ENCODE assay signal across 12 cellular contexts in the genomic region with DNA sequence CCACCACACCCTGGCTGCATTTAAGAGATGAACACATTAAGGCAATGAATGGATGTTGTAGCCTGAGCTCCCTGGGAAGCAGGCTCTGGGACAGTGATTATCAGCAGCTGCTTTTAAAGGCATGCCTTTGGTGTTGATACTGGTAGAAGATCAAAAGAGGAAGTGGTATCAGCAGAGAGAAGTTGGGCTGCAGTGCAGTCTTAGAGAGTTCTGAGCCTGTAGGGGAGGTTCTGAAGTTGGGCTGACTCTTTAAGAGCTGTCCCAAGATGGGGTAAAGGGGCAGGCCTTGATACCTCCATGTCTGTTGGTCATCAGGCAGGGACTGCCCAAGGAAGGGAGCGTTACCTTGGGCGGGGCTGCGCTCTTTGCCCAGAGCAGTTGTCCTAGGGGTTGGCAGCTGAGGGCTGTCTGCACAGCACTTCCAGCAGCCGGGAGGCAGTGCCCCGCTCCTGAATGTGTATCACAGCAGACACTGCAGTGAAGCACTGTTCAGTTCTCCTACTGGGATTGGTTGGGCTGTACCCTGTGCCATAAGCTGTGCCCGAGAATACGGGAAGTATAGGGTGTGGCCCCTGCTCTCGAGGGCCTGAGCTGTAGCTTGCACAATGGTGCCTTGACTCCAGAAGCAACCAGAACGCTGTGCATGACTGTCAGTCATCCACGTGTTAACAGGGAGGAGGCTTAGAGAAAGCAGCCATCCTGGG.
DNase-seq lines count a peak whose midpoint lies in the region; ATAC-seq and TF ChIP-seq lines count a peak whose summit lies in the region.
"Had no signal": no experiment of that assay in that cellular context is flagged by ENCODE, and none has a peak within 500 bp of the region (broad histone marks: within the 10 kb centered on the region; RNA-seq: fewer than 3 reads in every experiment).

No MANE protein-coding gene starts in this region.

- H3K27ac ChIP-seq in right atrium auricular region (peak overlapping the region; percentile 5 to 8), aorta (ENCODE audit: low read depth in 1 of 2, low read length in 2 of 2) (no peak overlapping the region)
- H3K27ac ChIP-seq: 22Rv1, gastrocnemius medialis had no signal

- no peak overlapping the region for H3K4me3 Mint-ChIP-seq in activated CD8-positive, alpha-beta T cell treated with anti-CD3 and anti-CD28 coated beads, Interleukin-2, amount 10 ng/mL, durations not matched to agents 7 days and 5 days
- H3K4me3 Mint-ChIP-seq in activated CD8-positive, alpha-beta T cell treated with anti-CD3 and anti-CD28 coated beads for 36 hours: no peak overlapping the region
- no peak overlapping the region for H3K4me3 Mint-ChIP-seq in MCF 10A (ENCODE audit: unreplicated experiment)
- H3K4me3 Mint-ChIP-seq: activated CD8-positive, alpha-beta memory T cell treated with anti-CD3 and anti-CD28 coated beads, Interleukin-2, amount 10 ng/mL, durations not matched to agents 7 days and 5 days had no signal

- intact Hi-C loops in activated CD8-positive, alpha-beta T cell treated with anti-CD3 and anti-CD28 coated beads for 36 hours (cut with micrococcal nuclease): no loop called here
- intact Hi-C loops in aorta (cut with DNase I): no loop called here
- intact Hi-C loops in MCF 10A (cut with micrococcal nuclease): no loop called here

- H3K36me3 ChIP-seq in right atrium auricular region: no peaks in the 10 kb centered on the region
- H3K36me3 ChIP-seq in aorta (ENCODE audit: control insufficient read depth in 1 of 2, insufficient read depth in 2 of 2, low read length in 1 of 2): no peaks in the 10 kb centered on the region
- H3K36me3 ChIP-seq: gastrocnemius medialis had no signal

- CTCF ChIA-PET in activated CD8-positive, alpha-beta T cell treated with anti-CD3 and anti-CD28 coated beads, Interleukin-2, amount 10 ng/mL, durations not matched to agents 7 days and 5 days (lab: Charles Lee): interaction anchor here (1.0 to 1.3 kb wide), 3 partner anchors 12 to 326 kb away, joined by 3 to 4 read pairs (median 3); no protein-coding TSS in a partner anchor
- CTCF ChIA-PET in activated CD8-positive, alpha-beta T cell treated with anti-CD3 and anti-CD28 coated beads for 36 hours (lab: Charles Lee): interaction anchor here (0.6 to 1.1 kb wide), 2 partner anchors 61 to 198 kb away, joined by 3 read pairs; no protein-coding TSS in a partner anchor
- CTCF ChIA-PET in MCF 10A (lab: Yijun Ruan, JAX): interaction anchor here (0.6 to 1.4 kb wide), 3 partner anchors 42 to 408 kb away, joined by 3 to 6 read pairs (median 3); no protein-coding TSS in a partner anchor

- H3K4me3 ChIP-seq in right atrium auricular region (no peak overlapping the region), aorta (ENCODE audit: low read length in 2 of 2) (no peak overlapping the region)
- H3K4me3 ChIP-seq: gastrocnemius medialis had no signal

- H3K4me1 ChIP-seq in right atrium auricular region: peaks cover 0 to 56% of the 10 kb centered on the region in 2 donors
- H3K4me1 ChIP-seq in aorta (ENCODE audit: control insufficient read depth in 1 of 2, insufficient read depth in 2 of 2, low read length in 2 of 2): peaks cover 3 to 4% of the 10 kb centered on the region in 2 donors

- ATAC-seq in activated CD8-positive, alpha-beta T cell treated with anti-CD3 and anti-CD28 coated beads, Interleukin-2, amount 10 ng/mL, durations not matched to agents 7 days and 5 days: peak; percentile 51
- no peak for ATAC-seq in activated CD8-positive, alpha-beta T cell treated with anti-CD3 and anti-CD28 coated beads for 36 hours
- peak; percentile 13 for ATAC-seq in aorta (ENCODE audit: low FRiP score)
- ATAC-seq: activated CD8-positive, alpha-beta memory T cell treated with anti-CD3 and anti-CD28 coated beads, Interleukin-2, amount 10 ng/mL, durations not matched to agents 7 days and 5 days; gastrocnemius medialis had no signal

- H3K9me3 Mint-ChIP-seq in activated CD8-positive, alpha-beta T cell treated with anti-CD3 and anti-CD28 coated beads, Interleukin-2, amount 10 ng/mL, durations not matched to agents 7 days and 5 days (ENCODE audit: insufficient read depth): no peaks in the 10 kb centered on the region
- H3K9me3 Mint-ChIP-seq in activated CD8-positive, alpha-beta T cell treated with anti-CD3 and anti-CD28 coated beads for 36 hours: no peaks in the 10 kb centered on the region
- H3K9me3 Mint-ChIP-seq in MCF 10A (ENCODE audit: unreplicated experiment): no peaks in the 10 kb centered on the region

- peaks cover 5% of the 10 kb centered on the region for H3K27me3 Mint-ChIP-seq in activated CD8-positive, alpha-beta T cell treated with anti-CD3 and anti-CD28 coated beads, Interleukin-2, amount 10 ng/mL, durations not matched to agents 7 days and 5 days (ENCODE audit: low read depth)
- H3K27me3 Mint-ChIP-seq in activated CD8-positive, alpha-beta T cell treated with anti-CD3 and anti-CD28 coated beads for 36 hours: no peaks in the 10 kb centered on the region
- H3K27me3 Mint-ChIP-seq in MCF 10A (ENCODE audit: insufficient read depth, unreplicated experiment): no peaks in the 10 kb centered on the region
- H3K27me3 Mint-ChIP-seq: activated CD8-positive, alpha-beta memory T cell treated with anti-CD3 and anti-CD28 coated beads, Interleukin-2, amount 10 ng/mL, durations not matched to agents 7 days and 5 days had no signal

- no TSS peak for BruUV-seq in MCF 10A (replicated peaks; lab: Mats Ljungman, UMichigan)

- no peaks in the 10 kb centered on the region for H3K27me3 ChIP-seq in right atrium auricular region
- H3K27me3 ChIP-seq in aorta (ENCODE audit: control insufficient read depth in 1 of 2, insufficient read depth in 2 of 2, low read length in 1 of 2): no peaks in the 10 kb centered on the region
- H3K27me3 ChIP-seq: gastrocnemius medialis had no signal

- no peaks in the 10 kb centered on the region for H3K36me3 Mint-ChIP-seq in activated CD8-positive, alpha-beta T cell treated with anti-CD3 and anti-CD28 coated beads, Interleukin-2, amount 10 ng/mL, durations not matched to agents 7 days and 5 days (ENCODE audit: low read depth)
- no peaks in the 10 kb centered on the region for H3K36me3 Mint-ChIP-seq in activated CD8-positive, alpha-beta T cell treated with anti-CD3 and anti-CD28 coated beads for 36 hours (ENCODE audit: low read depth)
- H3K36me3 Mint-ChIP-seq in MCF 10A (ENCODE audit: insufficient read depth, unreplicated experiment): peaks cover 26% of the 10 kb centered on the region
- H3K36me3 Mint-ChIP-seq: activated CD8-positive, alpha-beta memory T cell treated with anti-CD3 and anti-CD28 coated beads, Interleukin-2, amount 10 ng/mL, durations not matched to agents 7 days and 5 days had no signal

- H3K27ac Mint-ChIP-seq in activated CD8-positive, alpha-beta T cell treated with anti-CD3 and anti-CD28 coated beads, Interleukin-2, amount 10 ng/mL, durations not matched to agents 7 days and 5 days: no peak overlapping the region
- no peak overlapping the region for H3K27ac Mint-ChIP-seq in activated CD8-positive, alpha-beta T cell treated with anti-CD3 and anti-CD28 coated beads for 36 hours
- no peak overlapping the region for H3K27ac Mint-ChIP-seq in MCF 10A (ENCODE audit: low read depth, unreplicated experiment)
- H3K27ac Mint-ChIP-seq: activated CD8-positive, alpha-beta memory T cell treated with anti-CD3 and anti-CD28 coated beads, Interleukin-2, amount 10 ng/mL, durations not matched to agents 7 days and 5 days had no signal

- WGBS in aorta, 2 donors: 91 to 94% methylated on average over 10 of the region's 10 CpGs

- DNase-seq in activated CD8-positive, alpha-beta T cell treated with anti-CD3 and anti-CD28 coated beads, Interleukin-2, amount 10 ng/mL, durations not matched to agents 7 days and 5 days: no peak
- no peak for DNase-seq in activated CD8-positive, alpha-beta T cell treated with anti-CD3 and anti-CD28 coated beads for 36 hours
- peak; percentile 82 for DNase-seq in NOMO-1 treated with dmso at 0.1 percent for 144 hours (lab: John Stamatoyannopoulos, UW; ENCODE audit: unreplicated experiment)
- peak; percentile 81 for DNase-seq in right atrium auricular region (ENCODE audit: low spot score)
- peak; percentile 66 to 81 for DNase-seq in aorta
- no peak for DNase-seq in RKO (ENCODE audit: low spot score)
- no peak for DNase-seq in ecto neural progenitor cell (ENCODE audit: low spot score)
- DNase-seq in MCF 10A (ENCODE audit: unreplicated experiment): no peak
- DNase-seq: activated CD8-positive, alpha-beta memory T cell treated with anti-CD3 and anti-CD28 coated beads, Interleukin-2, amount 10 ng/mL, durations not matched to agents 7 days and 5 days; NCI-H2081 had no signal

- TF ChIP-seq CTCF in activated CD8-positive, alpha-beta T cell treated with anti-CD3 and anti-CD28 coated beads for 36 hours (IDR thresholded peaks at IDR 0.05): no peak
- no peak for TF ChIP-seq CTCF in right atrium auricular region (IDR thresholded peaks at IDR 0.05)
- no peak for TF ChIP-seq CTCF in MCF 10A (IDR thresholded peaks at IDR 0.05; ENCODE audit: unreplicated experiment)

- H3K9me3 ChIP-seq in right atrium auricular region (no peaks in the 10 kb centered on the region), aorta (ENCODE audit: control insufficient read depth, low read length) (no peaks in the 10 kb centered on the region)
- H3K9me3 ChIP-seq: gastrocnemius medialis had no signal

- POLR2A ChIA-PET in activated CD8-positive, alpha-beta T cell treated with anti-CD3 and anti-CD28 coated beads, Interleukin-2, amount 10 ng/mL, durations not matched to agents 7 days and 5 days (lab: Charles Lee): no interaction called here
- POLR2A ChIA-PET in activated CD8-positive, alpha-beta T cell treated with anti-CD3 and anti-CD28 coated beads for 36 hours (lab: Charles Lee): interaction anchor here (0.5 kb wide), 1 partner anchor 1418 kb away, joined by 3 read pairs; no protein-coding TSS in a partner anchor
- POLR2A ChIA-PET in MCF 10A (lab: Yijun Ruan, JAX): interaction anchor here (1.0 kb wide), 1 partner anchor 13 kb away, joined by 4 read pairs; no protein-coding TSS in a partner anchor

- peaks cover 12% of the 10 kb centered on the region for H3K4me1 Mint-ChIP-seq in activated CD8-positive, alpha-beta T cell treated with anti-CD3 and anti-CD28 coated beads, Interleukin-2, amount 10 ng/mL, durations not matched to agents 7 days and 5 days (ENCODE audit: low read depth)
- H3K4me1 Mint-ChIP-seq in activated CD8-positive, alpha-beta T cell treated with anti-CD3 and anti-CD28 coated beads for 36 hours (ENCODE audit: low read depth): no peaks in the 10 kb centered on the region
- H3K4me1 Mint-ChIP-seq in MCF 10A (ENCODE audit: insufficient read depth, unreplicated experiment): peaks cover 12% of the 10 kb centered on the region

Comparison
In these comparisons a context has a peak if more than half of its experiments do, and no peak if none do; other contexts are left out.
1. DNase-seq: peak in NOMO-1 treated with dmso at 0.1 percent for 144 hours (single experiment), right atrium auricular region (single experiment) and aorta (2 of 2); none in activated CD8-positive, alpha-beta T cell treated with anti-CD3 and anti-CD28 coated beads, Interleukin-2, amount 10 ng/mL, durations not matched to agents 7 days and 5 days (single experiment), activated CD8-positive, alpha-beta T cell treated with anti-CD3 and anti-CD28 coated beads for 36 hours (single experiment), RKO (single experiment), ecto neural progenitor cell (single experiment) and MCF 10A (single experiment).
2. H3K27ac ChIP-seq: peak in right atrium auricular region (2 of 2); none in aorta (0 of 2).